ENCODE assay signal across 20 cellular contexts in genomic region chr2:135638825-135639224, GRCh38.
"Had no signal": no experiment of that assay in that cellular context is flagged by ENCODE, and none has a peak within 500 bp of the region (broad histone marks: within the 10 kb centered on the region; RNA-seq: fewer than 3 reads in every experiment).

No MANE protein-coding gene starts in this region.

- H3K4me1 ChIP-seq: adrenal gland, Peyer's patch, SJCRH30 had no signal

- H3K36me3 ChIP-seq: adrenal gland had no signal

- H3K27me3 ChIP-seq: adrenal gland, Peyer's patch, SJCRH30 had no signal

- DNase-seq: activated CD4-positive, alpha-beta T cell treated with anti-CD3 and anti-CD28 coated beads for 4 hours; activated CD8-positive, alpha-beta memory T cell treated with anti-CD3 and anti-CD28 coated beads, Interleukin-2, amount 50 U/mL, for 4 hours; activated CD8-positive, alpha-beta T cell treated with anti-CD3 and anti-CD28 coated beads for 36 hours; activated gamma-delta T cell treated with Interleukin-2 at 50 U/mL for 16 hours; activated naive CD4-positive, alpha-beta T cell treated with anti-CD3 and anti-CD28 coated beads, Interleukin-2, amount 50 U/mL, for 16 hours; activated naive CD8-positive, alpha-beta T cell treated with anti-CD3 and anti-CD28 coated beads, Interleukin-2, amount 10 ng/mL, durations not matched to agents 7 days and 5 days; activated T-cell treated with anti-CD3 and anti-CD28 coated beads, Interleukin-2, amount 50 U/mL, for 72 hours; adrenal gland; anterior cingulate cortex; caudate nucleus; NCI-H1092; NCI-H1694; NCI-H2029; NCI-H446 treated with DMSO at 0.1 percent for 48 hours; Peyer's patch; Right ventricle myocardium superior had no signal

- H3K9me3 ChIP-seq: adrenal gland, Peyer's patch, SJCRH30 had no signal

- ATAC-seq: activated CD4-positive, CD25-positive, alpha-beta regulatory T cell treated with anti-CD3 and anti-CD28 coated beads, Interleukin-2, amount 50 U/mL, for 24 hours; activated CD8-positive, alpha-beta T cell treated with anti-CD3 and anti-CD28 coated beads for 36 hours; activated T-cell treated with anti-CD3 and anti-CD28 coated beads, Interleukin-2, amount 50 U/mL, for 72 hours had no signal

- H3K4me3 ChIP-seq: adrenal gland, Peyer's patch, SJCRH30 had no signal

- H3K27ac ChIP-seq: adrenal gland, KMS-11, Peyer's patch, RWPE1, SJCRH30 had no signal
